1 cellular context compared by ENCODE assay signal in genomic region chr1:54763814-54764131, GRCh38.
TF ChIP-seq lines count a peak whose summit lies in the region.

No MANE protein-coding gene starts in this region.

TF ChIP-seq in HCT116, 20 proteins besides CTCF, POLR2A, EP300 and RAD21 (continued from another document):
- no peak; the same call in 1 of the 2 replicates for TF ChIP-seq ZFX (IDR thresholded peaks at IDR 0.05)
- TF ChIP-seq ELF1 (IDR thresholded peaks at IDR 0.05; ENCODE audit: borderline replicate concordance, low read depth), result no peak
- no peak for TF ChIP-seq EZH2phosphoT487 (IDR thresholded peaks at IDR 0.05; ENCODE audit: borderline replicate concordance)
- TF ChIP-seq TCF7L2 (IDR thresholded peaks at IDR 0.05; ENCODE audit: borderline replicate concordance, extremely low read depth, insufficient read depth, insufficient read length), result no peak
- no peak for TF ChIP-seq CBX3 (IDR thresholded peaks at IDR 0.05; ENCODE audit: low read depth)
- TF ChIP-seq SP1 (IDR thresholded peaks at IDR 0.05; ENCODE audit: low read depth), result no peak
- no peak for TF ChIP-seq YY1 (IDR thresholded peaks at IDR 0.05; ENCODE audit: extremely low read depth, insufficient replicate concordance, low read depth, low read length)
- TF ChIP-seq EGR1 (IDR thresholded peaks at IDR 0.05; ENCODE audit: low read depth), result no peak
